ENCODE assay signal across 1 cellular context in genomic region chr7:116633131-116633988, GRCh38.
TF ChIP-seq lines count a peak whose summit lies in the region.

No MANE protein-coding gene starts in this region.

TF ChIP-seq in HepG2, 621 proteins besides CTCF, POLR2A, EP300 and RAD21 (continued from another document):
- TF ChIP-seq CEBPZ (IDR thresholded peaks at IDR 0.05; ENCODE audit: low read length) (no peak), ZNF292 (CRISPR knock-in tag; IDR thresholded peaks at IDR 0.05; ENCODE audit: borderline replicate concordance, low read depth) (no peak), TEAD2 (CRISPR knock-in tag; IDR thresholded peaks at IDR 0.05) (no peak), TRIM22 (IDR thresholded peaks at IDR 0.05) (no peak), ZNF720 (CRISPR knock-in tag; IDR thresholded peaks at IDR 0.05) (no peak), SNAPC4 (CRISPR knock-in tag; IDR thresholded peaks at IDR 0.05) (no peak), ZNF772 (CRISPR knock-in tag; IDR thresholded peaks at IDR 0.05) (no peak), ATF2 (CRISPR knock-in tag; IDR thresholded peaks at IDR 0.05) (no peak), SMYD3 (CRISPR knock-in tag; IDR thresholded peaks at IDR 0.05) (no peak), ZSCAN12 (CRISPR knock-in tag; IDR thresholded peaks at IDR 0.05) (no peak), ZNF572 (CRISPR knock-in tag; IDR thresholded peaks at IDR 0.05) (no peak)
TF ChIP-seq in HepG2: peak in this region for 0.
